1 cellular context compared by ENCODE assay signal in the genomic region with DNA sequence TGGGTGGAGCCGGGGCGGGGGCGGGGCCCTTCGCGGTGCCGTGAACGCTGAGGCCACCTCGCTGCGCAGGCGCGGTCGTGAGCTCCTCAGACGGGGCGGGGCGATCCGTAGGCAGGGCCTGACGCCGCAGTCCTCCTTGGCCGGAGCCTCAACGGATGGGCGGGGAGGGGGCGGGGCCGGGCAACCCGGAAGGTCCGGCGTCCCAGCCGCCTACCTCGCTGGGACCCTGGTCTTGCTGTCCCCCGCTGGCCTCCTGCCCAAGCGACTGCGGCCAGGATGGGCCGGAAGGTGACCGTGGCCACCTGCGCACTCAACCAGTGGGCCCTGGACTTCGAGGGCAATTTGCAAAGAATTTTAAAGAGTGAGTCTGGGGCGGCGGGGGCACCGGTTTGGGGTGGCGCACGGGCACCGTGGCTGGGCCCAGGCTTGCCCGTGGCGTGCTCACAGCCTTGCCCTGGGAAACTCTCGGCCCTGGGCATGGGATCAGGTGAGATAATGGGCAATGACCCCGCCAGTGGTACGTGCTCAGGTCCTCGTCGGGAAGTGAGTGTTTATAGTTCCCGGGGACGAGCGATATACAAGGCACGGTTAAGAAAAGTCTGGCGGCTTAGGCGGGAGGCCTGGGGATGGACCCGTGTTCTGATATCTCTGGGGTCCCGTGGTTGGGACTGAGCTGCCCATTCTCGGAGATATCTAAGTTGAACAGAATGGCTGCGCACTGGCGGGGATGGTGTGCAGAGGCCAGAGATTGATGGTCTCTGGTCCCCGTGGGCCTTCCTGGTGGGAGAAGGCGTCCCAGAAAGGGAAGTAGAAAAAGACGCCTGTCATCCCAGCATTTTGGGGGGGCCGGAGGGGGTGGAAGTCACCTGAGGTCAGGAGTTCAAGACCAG.
TF ChIP-seq lines count a peak whose summit lies in the region.

Gene NADSYN1, plus strand, starts transcription at position 183 of the 890 bp plus-strand sequence. Its CDS starts 94 bp downstream, at position 277.

TF ChIP-seq in HepG2, 621 proteins besides CTCF, POLR2A, EP300 and RAD21 (continued from another document and continues in another):
- TF ChIP-seq ARID4A (CRISPR knock-in tag; IDR thresholded peaks at IDR 0.05; ENCODE audit: borderline replicate concordance) (peak; percentile 96; the same call in 1 of the 2 replicates), ZNF335 (CRISPR knock-in tag; IDR thresholded peaks at IDR 0.05) (no peak), ZNF639 (CRISPR knock-in tag; conservative IDR thresholded peaks at IDR 0.05) (no peak), PRDM4 (CRISPR knock-in tag; IDR thresholded peaks at IDR 0.05; ENCODE audit: borderline replicate concordance) (no peak), ZNF550 (CRISPR knock-in tag; IDR thresholded peaks at IDR 0.05; ENCODE audit: borderline replicate concordance) (no peak), CBX5 (CRISPR knock-in tag; IDR thresholded peaks at IDR 0.05; ENCODE audit: borderline replicate concordance) (no peak), NCOA2 (CRISPR knock-in tag; IDR thresholded peaks at IDR 0.05) (no peak), MED13 (CRISPR knock-in tag; IDR thresholded peaks at IDR 0.05) (no peak), MTA3 (CRISPR knock-in tag; IDR thresholded peaks at IDR 0.05) (no peak), SKIL (CRISPR knock-in tag; IDR thresholded peaks at IDR 0.05; ENCODE audit: borderline replicate concordance) (no peak), ZNF235 (CRISPR knock-in tag; IDR thresholded peaks at IDR 0.05; ENCODE audit: borderline replicate concordance) (peak; percentile 42; the same call in 1 of the 2 replicates), ZFP41 (CRISPR knock-in tag; IDR thresholded peaks at IDR 0.05; ENCODE audit: borderline replicate concordance) (no peak), KDM1A (CRISPR knock-in tag; IDR thresholded peaks at IDR 0.05) (no peak), GATA4 (IDR thresholded peaks at IDR 0.05; ENCODE audit: borderline replicate concordance, low read depth) (no peak), MTA1 (CRISPR knock-in tag; IDR thresholded peaks at IDR 0.05; ENCODE audit: borderline replicate concordance) (no peak), ASH2L (IDR thresholded peaks at IDR 0.05; ENCODE audit: insufficient read length, low read depth, low read length) (no peak), ZNF558 (CRISPR knock-in tag; IDR thresholded peaks at IDR 0.05; ENCODE audit: borderline replicate concordance) (0 out of 2 replicates have a peak, but pooled peaks have one; percentile 82), HNF4A (CRISPR knock-in tag; IDR thresholded peaks at IDR 0.05) (no peak), PAF1 (CRISPR knock-in tag; IDR thresholded peaks at IDR 0.05) (no peak), ZNF563 (CRISPR knock-in tag; IDR thresholded peaks at IDR 0.05) (no peak), ZNF33B (CRISPR knock-in tag; IDR thresholded peaks at IDR 0.05) (no peak), TAF15 (IDR thresholded peaks at IDR 0.05; ENCODE audit: low read depth, low read length, poor library complexity, severe bottlenecking) (no peak), ZBTB39 (CRISPR knock-in tag; IDR thresholded peaks at IDR 0.05) (peak; percentile 79; the same call in 1 of the 2 replicates), RCOR2 (CRISPR knock-in tag; IDR thresholded peaks at IDR 0.05) (no peak), ZNF570 (CRISPR knock-in tag; IDR thresholded peaks at IDR 0.05; ENCODE audit: borderline replicate concordance) (no peak), CHCHD3 (CRISPR knock-in tag; IDR thresholded peaks at IDR 0.05) (no peak), MIER2 (CRISPR knock-in tag; IDR thresholded peaks at IDR 0.05) (no peak), DMAP1 (CRISPR knock-in tag; IDR thresholded peaks at IDR 0.05) (no peak; the same call in 1 of the 2 replicates), SNRNP70 (IDR thresholded peaks at IDR 0.05; ENCODE audit: low read depth, low read length) (no peak), ZBTB7A (CRISPR knock-in tag; IDR thresholded peaks at IDR 0.05) (no peak), HCFC1 (IDR thresholded peaks at IDR 0.05; ENCODE audit: low read depth, low read length) (no peak), NCOR1 (IDR thresholded peaks at IDR 0.05; ENCODE audit: borderline replicate concordance, low read length) (no peak), MIER3 (CRISPR knock-in tag; IDR thresholded peaks at IDR 0.05; ENCODE audit: borderline replicate concordance) (no peak)
- TF ChIP-seq, protein P1, sequence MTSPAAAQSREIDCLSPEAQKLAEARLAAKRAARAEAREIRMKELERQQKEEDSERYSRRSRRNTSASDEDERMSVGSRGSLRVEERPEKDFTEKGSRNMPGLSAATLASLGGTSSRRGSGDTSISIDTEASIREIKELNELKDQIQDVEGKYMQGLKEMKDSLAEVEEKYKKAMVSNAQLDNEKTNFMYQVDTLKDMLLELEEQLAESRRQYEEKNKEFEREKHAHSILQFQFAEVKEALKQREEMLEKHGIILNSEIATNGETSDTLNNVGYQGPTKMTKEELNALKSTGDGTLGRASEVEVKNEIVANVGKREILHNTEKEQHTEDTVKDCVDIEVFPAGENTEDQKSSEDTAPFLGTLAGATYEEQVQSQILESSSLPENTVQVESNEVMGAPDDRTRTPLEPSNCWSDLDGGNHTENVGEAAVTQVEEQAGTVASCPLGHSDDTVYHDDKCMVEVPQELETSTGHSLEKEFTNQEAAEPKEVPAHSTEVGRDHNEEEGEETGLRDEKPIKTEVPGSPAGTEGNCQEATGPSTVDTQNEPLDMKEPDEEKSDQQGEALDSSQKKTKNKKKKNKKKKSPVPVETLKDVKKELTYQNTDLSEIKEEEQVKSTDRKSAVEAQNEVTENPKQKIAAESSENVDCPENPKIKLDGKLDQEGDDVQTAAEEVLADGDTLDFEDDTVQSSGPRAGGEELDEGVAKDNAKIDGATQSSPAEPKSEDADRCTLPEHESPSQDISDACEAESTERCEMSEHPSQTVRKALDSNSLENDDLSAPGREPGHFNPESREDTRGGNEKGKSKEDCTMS (CRISPR knock-in tag; conservative IDR thresholded peaks at IDR 0.05): no peak
- TF ChIP-seq, protein P2, sequence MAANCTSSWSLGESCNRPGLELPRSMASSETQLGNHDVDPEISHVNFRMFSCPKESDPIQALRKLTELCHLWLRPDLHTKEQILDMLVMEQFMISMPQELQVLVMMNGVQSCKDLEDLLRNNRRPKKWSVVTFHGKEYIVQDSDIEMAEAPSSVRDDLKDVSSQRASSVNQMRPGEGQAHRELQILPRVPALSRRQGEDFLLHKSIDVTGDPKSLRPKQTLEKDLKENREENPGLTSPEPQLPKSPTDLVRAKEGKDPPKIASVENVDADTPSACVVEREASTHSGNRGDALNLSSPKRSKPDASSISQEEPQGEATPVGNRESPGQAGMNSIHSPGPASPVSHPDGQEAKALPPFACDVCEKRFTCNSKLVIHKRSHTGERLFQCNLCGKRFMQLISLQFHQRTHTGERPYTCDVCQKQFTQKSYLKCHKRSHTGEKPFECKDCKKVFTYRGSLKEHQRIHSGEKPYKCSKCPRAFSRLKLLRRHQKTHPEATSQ (CRISPR knock-in tag; IDR thresholded peaks at IDR 0.05; ENCODE audit: borderline replicate concordance): no peak
